ENCODE assay signal across 1 cellular context in the genomic region with DNA sequence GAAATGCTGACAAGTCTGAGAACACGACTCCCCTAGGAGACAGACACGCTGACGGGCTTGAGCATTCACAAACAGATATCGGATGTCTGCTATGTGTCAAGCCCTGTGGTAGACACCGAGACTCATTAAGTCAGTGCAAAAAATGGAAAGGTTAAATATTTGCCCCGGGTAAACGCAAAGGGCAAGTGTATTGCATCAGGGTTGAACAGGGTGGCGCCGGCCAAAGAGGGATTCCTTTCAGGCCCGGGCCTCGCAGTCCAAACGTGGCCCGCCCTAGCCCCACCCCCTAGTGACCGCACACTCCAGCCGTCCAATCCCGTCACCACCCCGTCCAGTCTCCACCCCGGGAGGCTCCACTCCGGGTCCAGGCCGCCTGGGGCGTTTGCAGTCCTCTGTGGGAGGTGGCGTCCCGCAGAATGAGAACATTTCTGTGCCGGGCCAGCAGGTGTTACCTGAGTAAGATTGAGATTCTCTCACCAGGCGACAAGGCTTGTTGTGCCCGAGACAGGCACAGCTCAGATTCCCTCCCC.
TF ChIP-seq lines count a peak whose summit lies in the region.

No MANE protein-coding gene starts in this region.

TF ChIP-seq in PFSK-1, 5 proteins besides CTCF, POLR2A, EP300 and RAD21 (continued from another document):
- peak; percentile 32; the same call in 1 of the 2 replicates for TF ChIP-seq POLR2AphosphoS5 (IDR thresholded peaks at IDR 0.05; ENCODE audit: low read depth, low read length)
